In genomic region chr13:113532156-113532806, GRCh38 we compare ENCODE assay signal across 1 cellular context.
TF ChIP-seq lines count a peak whose summit lies in the region.

No MANE protein-coding gene starts in this region.

TF ChIP-seq in HepG2, 621 proteins besides CTCF, POLR2A, EP300 and RAD21:
- TF ChIP-seq PAX8 (CRISPR knock-in tag; IDR thresholded peaks at IDR 0.05; ENCODE audit: borderline replicate concordance): no peak
- TF ChIP-seq PCBP1 (IDR thresholded peaks at IDR 0.05; ENCODE audit: borderline replicate concordance, low read depth, low read length): no peak
- no peak for TF ChIP-seq NFE2 (CRISPR knock-in tag; IDR thresholded peaks at IDR 0.05)
- no peak for TF ChIP-seq NFYC (CRISPR knock-in tag; IDR thresholded peaks at IDR 0.05)
- TF ChIP-seq ZBTB7A (CRISPR knock-in tag; IDR thresholded peaks at IDR 0.05): no peak
- no peak for TF ChIP-seq ZNF776 (CRISPR knock-in tag; IDR thresholded peaks at IDR 0.05)
- no peak for TF ChIP-seq TOE1 (CRISPR knock-in tag; IDR thresholded peaks at IDR 0.05)
- TF ChIP-seq TARDBP (CRISPR knock-in tag; IDR thresholded peaks at IDR 0.05): no peak
- TF ChIP-seq NCOA5 (CRISPR knock-in tag; IDR thresholded peaks at IDR 0.05): no peak
- no peak for TF ChIP-seq ZBTB1 (CRISPR knock-in tag; IDR thresholded peaks at IDR 0.05; ENCODE audit: borderline replicate concordance)
- no peak for TF ChIP-seq NFKB2 (CRISPR knock-in tag; IDR thresholded peaks at IDR 0.05; ENCODE audit: borderline replicate concordance)
